ENCODE assay signal across 8 cellular contexts in genomic region chr17:64504769-64505319, GRCh38. TPM values are rescaled to one million over a fixed set of nuclear protein-coding genes. Genes with fewer than 3 reads are reported as not detected.
A peak's percentile ranks its signal among the peaks of the same experiment; 100 is the strongest.
DNase-seq lines count a peak whose midpoint lies in the region; ATAC-seq and TF ChIP-seq lines count a peak whose summit lies in the region.

No MANE protein-coding gene starts in this region.

- no peaks in the 10 kb centered on the region for H3K27me3 Mint-ChIP-seq in activated CD8-positive, alpha-beta T cell treated with anti-CD3 and anti-CD28 coated beads for 36 hours
- no peaks in the 10 kb centered on the region for H3K27me3 Mint-ChIP-seq in stimulated activated naive B cell treated with anti-CD40 and anti-IgM and Interleukin-4, amounts not matched to agents 10 μg/mL and 1 μg/mL and 100 μg/mL, for 72 hours

- peaks cover 74% of the 10 kb centered on the region for H3K36me3 Mint-ChIP-seq in activated CD8-positive, alpha-beta T cell treated with anti-CD3 and anti-CD28 coated beads for 36 hours (ENCODE audit: low read depth)
- peaks cover 55 to 67% of the 10 kb centered on the region in 2 donors for H3K36me3 Mint-ChIP-seq in stimulated activated naive B cell treated with anti-CD40 and anti-IgM and Interleukin-4, amounts not matched to agents 10 μg/mL and 1 μg/mL and 100 μg/mL, for 72 hours

- peak; percentile 44 to 45 for ATAC-seq in activated CD4-positive, CD25-positive, alpha-beta regulatory T cell treated with anti-CD3 and anti-CD28 coated beads, Interleukin-2, amount 50 U/mL, for 24 hours
- no peak for ATAC-seq in activated CD8-positive, alpha-beta T cell treated with anti-CD3 and anti-CD28 coated beads for 36 hours
- ATAC-seq in stimulated activated naive B cell treated with anti-CD40 and anti-IgM and Interleukin-4, amounts not matched to agents 10 μg/mL and 1 μg/mL and 100 μg/mL, for 72 hours (replicated peaks), result no peak
- no peak for ATAC-seq in HG02840 (IDR thresholded peaks at IDR 0.05; ENCODE audit: low FRiP score, unreplicated experiment)

- H3K36me3 ChIP-seq in iPS-15b (ENCODE audit: control insufficient read depth, insufficient read depth, low read length), result peaks cover 43% of the 10 kb centered on the region

- peak overlapping the region; percentile 98 for H3K4me3 ChIP-seq in iPS-15b (ENCODE audit: low read depth, low read length)

- no peaks in the 10 kb centered on the region for H3K9me3 Mint-ChIP-seq in activated CD8-positive, alpha-beta T cell treated with anti-CD3 and anti-CD28 coated beads for 36 hours
- H3K9me3 Mint-ChIP-seq in stimulated activated naive B cell treated with anti-CD40 and anti-IgM and Interleukin-4, amounts not matched to agents 10 μg/mL and 1 μg/mL and 100 μg/mL, for 72 hours, result no peaks in the 10 kb centered on the region

- CTCF ChIA-PET in activated CD8-positive, alpha-beta T cell treated with anti-CD3 and anti-CD28 coated beads for 36 hours (lab: Charles Lee), result interaction anchor here (0.9 to 3.2 kb wide), 8 partner anchors 9 to 415 kb away, joined by 3 to 32 read pairs (median 4); partner anchors contain the start of genes LRRC37A3 and POLG2

- POLR2A ChIA-PET in activated CD8-positive, alpha-beta T cell treated with anti-CD3 and anti-CD28 coated beads for 36 hours (lab: Charles Lee), result interaction anchor here (0.6 to 4.8 kb wide), 34 partner anchors 8 to 803 kb away, joined by 3 to 143 read pairs (median 4); partner anchors contain the start of genes LRRC37A3, POLG2 and SMURF2

- intact Hi-C loops in activated CD8-positive, alpha-beta T cell treated with anti-CD3 and anti-CD28 coated beads for 36 hours (cut with micrococcal nuclease), result loop anchor here (5.0 kb wide), 1 partner anchor 152 kb away; no protein-coding TSS in a partner anchor

- no peak for TF ChIP-seq CTCF in activated CD8-positive, alpha-beta T cell treated with anti-CD3 and anti-CD28 coated beads for 36 hours (IDR thresholded peaks at IDR 0.05)

- H3K9ac ChIP-seq in iPS-15b (ENCODE audit: low read depth, low read length), result peak overlapping the region; percentile 100

- peaks cover 67% of the 10 kb centered on the region for H3K4me1 Mint-ChIP-seq in activated CD8-positive, alpha-beta T cell treated with anti-CD3 and anti-CD28 coated beads for 36 hours (ENCODE audit: low read depth)
- peaks cover 51 to 52% of the 10 kb centered on the region in 2 donors for H3K4me1 Mint-ChIP-seq in stimulated activated naive B cell treated with anti-CD40 and anti-IgM and Interleukin-4, amounts not matched to agents 10 μg/mL and 1 μg/mL and 100 μg/mL, for 72 hours

- H3K27ac Mint-ChIP-seq in activated CD8-positive, alpha-beta T cell treated with anti-CD3 and anti-CD28 coated beads for 36 hours, result peak overlapping the region; percentile 99
- peak overlapping the region; percentile 100 for H3K27ac Mint-ChIP-seq in stimulated activated naive B cell treated with anti-CD40 and anti-IgM and Interleukin-4, amounts not matched to agents 10 μg/mL and 1 μg/mL and 100 μg/mL, for 72 hours

- H3K9me3 ChIP-seq in iPS-15b (ENCODE audit: control insufficient read depth, insufficient read depth, low read length), result no peaks in the 10 kb centered on the region

- H3K27me3 ChIP-seq in iPS-15b (ENCODE audit: control insufficient read depth, insufficient read depth, low read length), result no peaks in the 10 kb centered on the region

- peak overlapping the region; percentile 91 for H3K4me3 Mint-ChIP-seq in activated CD8-positive, alpha-beta T cell treated with anti-CD3 and anti-CD28 coated beads for 36 hours
- peak overlapping the region; percentile 97 to 98 for H3K4me3 Mint-ChIP-seq in stimulated activated naive B cell treated with anti-CD40 and anti-IgM and Interleukin-4, amounts not matched to agents 10 μg/mL and 1 μg/mL and 100 μg/mL, for 72 hours

- no peak for DNase-seq in activated CD4-positive, CD25-positive, alpha-beta regulatory T cell treated with anti-CD3 and anti-CD28 coated beads, Interleukin-2, amount 50 U/mL, for 72 hours
- no peak for DNase-seq in activated CD8-positive, alpha-beta T cell treated with anti-CD3 and anti-CD28 coated beads for 36 hours
- DNase-seq in stimulated activated naive B cell treated with anti-CD40 and anti-IgM and Interleukin-4, amounts not matched to agents 10 μg/mL and 1 μg/mL and 100 μg/mL, for 72 hours, result no peak
- DNase-seq in NCI-H187 treated with DMSO at 0.1 percent for 48 hours (lab: John Stamatoyannopoulos, UW), result no peak
- no peak for DNase-seq in SIG-M5 (lab: John Stamatoyannopoulos, UW)

- no peaks in the 10 kb centered on the region for H3K4me1 ChIP-seq in iPS-15b (ENCODE audit: control insufficient read depth, insufficient read depth, low read length)

RNA-seq across cellular contexts. Expression of gene DDX5, which starts 1.2 kb away (rescaled TPM):
- total RNA-seq in activated CD8-positive, alpha-beta T cell treated with anti-CD3 and anti-CD28 coated beads for 36 hours, result 100 to 1,000 TPM; 632 to 668 TPM

RNA-seq across cellular contexts. Expression of gene CEP95, which starts 1.9 kb away (rescaled TPM):
- 10 to 100 TPM; 45.2 to 45.7 TPM for total RNA-seq in activated CD8-positive, alpha-beta T cell treated with anti-CD3 and anti-CD28 coated beads for 36 hours

RNA-seq across cellular contexts. Expression of gene POLG2, which starts 8.0 kb away (rescaled TPM):
- 10 to 100 TPM; 37.3 to 41.1 TPM for total RNA-seq in activated CD8-positive, alpha-beta T cell treated with anti-CD3 and anti-CD28 coated beads for 36 hours

RNA-seq across cellular contexts. Expression of gene MILR1, which starts 55.9 kb away (rescaled TPM):
- 1 to 10 TPM; 1.3 to 2.3 TPM for total RNA-seq in activated CD8-positive, alpha-beta T cell treated with anti-CD3 and anti-CD28 coated beads for 36 hours

Comparison
In these comparisons a context has a peak if more than half of its experiments do, and no peak if none do; other contexts are left out.
1. ATAC-seq: peak in activated CD4-positive, CD25-positive, alpha-beta regulatory T cell treated with anti-CD3 and anti-CD28 coated beads, Interleukin-2, amount 50 U/mL, for 24 hours (2 of 2); none in activated CD8-positive, alpha-beta T cell treated with anti-CD3 and anti-CD28 coated beads for 36 hours (single experiment), stimulated activated naive B cell treated with anti-CD40 and anti-IgM and Interleukin-4, amounts not matched to agents 10 μg/mL and 1 μg/mL and 100 μg/mL, for 72 hours (0 of 2) and HG02840 (single experiment).